8 cellular contexts compared by ENCODE assay signal in the genomic region with DNA sequence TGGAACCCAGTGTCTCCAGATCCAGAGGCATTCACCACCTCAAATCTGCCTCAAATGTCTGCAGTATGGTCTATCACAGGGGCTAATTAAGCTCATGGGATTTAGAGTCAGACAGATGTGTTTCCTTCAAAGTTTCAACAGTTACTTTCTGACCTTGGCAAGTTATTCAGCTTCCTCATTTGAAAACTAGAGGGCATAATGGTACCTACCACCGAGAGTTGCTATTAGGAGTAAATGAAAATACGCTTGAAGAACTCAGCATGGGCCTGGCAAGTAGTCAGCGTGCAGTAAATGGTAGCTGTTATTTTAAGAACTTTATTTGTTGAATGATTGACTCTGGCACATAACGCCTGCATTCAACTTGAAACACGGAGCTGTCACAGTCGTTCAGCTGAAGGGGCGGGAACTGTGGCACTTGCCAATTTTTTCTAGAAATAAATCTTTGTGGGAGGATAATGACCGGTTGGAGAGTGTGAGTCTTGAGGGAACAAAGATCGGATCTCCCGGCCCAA. TPM values are rescaled to one million over a fixed set of nuclear protein-coding genes. Genes with fewer than 3 reads are reported as not detected.
DNase-seq lines count a peak whose midpoint lies in the region; ATAC-seq and TF ChIP-seq lines count a peak whose summit lies in the region.

No MANE protein-coding gene starts in this region.

- no peaks in the 10 kb centered on the region for H3K9me3 ChIP-seq in CD4-positive, CD25-positive, alpha-beta regulatory T cell (ENCODE audit: control insufficient read depth in 2 of 2, low read length in 2 of 2)
- H3K9me3 ChIP-seq in adrenal gland (replicated peaks in 1 of 3) (no peaks in the 10 kb centered on the region), iPS-20b (ENCODE audit: insufficient read depth, low read depth, low read length) (no peaks in the 10 kb centered on the region), spleen (no peaks in the 10 kb centered on the region)

- H3K27me3 Mint-ChIP-seq in CD4-positive, CD25-positive, alpha-beta regulatory T cell = no peaks in the 10 kb centered on the region

- intact Hi-C loops in adrenal gland (cut with DNase I) (no loop called here), spleen (cut with DNase I; ENCODE audit: low total_unique reads) (loop anchor here (10.0 kb wide), 1 partner anchor 54 kb away; no protein-coding TSS in a partner anchor)

- TF ChIP-seq POLR2A in adrenal gland (IDR thresholded peaks at IDR 0.05) (peak in 1 of 2 donors; percentile 41), spleen (IDR thresholded peaks at IDR 0.05) (no peak)

- no peaks in the 10 kb centered on the region for H3K9me3 Mint-ChIP-seq in CD4-positive, CD25-positive, alpha-beta regulatory T cell

- 0 to 2% (median 1%) methylated on average over 7 to 10 of the region's 10 CpGs for WGBS in adrenal gland, 4 donors
- 0% methylated on average over 10 of the region's 10 CpGs for WGBS in spleen, 5 donors

- peak overlapping the region; percentile 95 to 99 (median 99) for H3K27ac Mint-ChIP-seq in CD4-positive, CD25-positive, alpha-beta regulatory T cell

- no peak for TF ChIP-seq CTCF in adrenal gland (IDR thresholded peaks at IDR 0.05)
- peak in 7 of 11 experiments; percentile 13 to 38 (median 26) for TF ChIP-seq CTCF in spleen (IDR thresholded peaks at IDR 0.05 in 8 of 11, conservative IDR thresholded peaks at IDR 0.05 in 3 of 11)

- peak overlapping the region; percentile 98 for H3K9ac ChIP-seq in iPS-20b (ENCODE audit: low read depth, low read length)

- peaks cover 7% of the 10 kb centered on the region for H3K36me3 ChIP-seq in CD4-positive, CD25-positive, alpha-beta regulatory T cell (ENCODE audit: control insufficient read depth, insufficient read depth, low read length)
- H3K36me3 ChIP-seq in adrenal gland (replicated peaks in 1 of 2) (peaks cover 0 to 3% of the 10 kb centered on the region in 2 donors), iPS-20b (ENCODE audit: insufficient read depth, low read depth, low read length) (peaks cover 14% of the 10 kb centered on the region; the same call in 1 of the 2 replicates), spleen (peaks cover 0 to 17% (median 0%) of the 10 kb centered on the region in 6 donors)

- peak overlapping the region; percentile 83 for H3K4me3 ChIP-seq in CD4-positive, CD25-positive, alpha-beta regulatory T cell (ENCODE audit: low read depth, low read length)
- H3K4me3 ChIP-seq in adrenal gland (peak overlapping the region in 3 of 4 donors; percentile 49 to 90 (median 79)), iPS-20b (ENCODE audit: low read length) (peak overlapping the region; percentile 98), spleen (peak overlapping the region; percentile 65 to 99 (median 96))

- peak overlapping the region; percentile 92 for H3K27ac ChIP-seq in CD4-positive, CD25-positive, alpha-beta regulatory T cell (ENCODE audit: insufficient read depth, low read length, poor library complexity, severe bottlenecking)
- H3K27ac ChIP-seq in adrenal gland (peak overlapping the region; percentile 68 to 97 (median 95)), iPS-20b (ENCODE audit: low read length) (peak overlapping the region; percentile 98), spleen (peak overlapping the region; percentile 96 to 100 (median 98))

- peaks cover 18% of the 10 kb centered on the region for H3K36me3 Mint-ChIP-seq in CD4-positive, CD25-positive, alpha-beta regulatory T cell

- peak in 1 of 3 donors; percentile 70 for DNase-seq in CD4-positive, CD25-positive, alpha-beta regulatory T cell
- DNase-seq in NCI-H1694 (lab: John Stamatoyannopoulos, UW) (peak; percentile 9), adrenal gland (peak in 3 of 7 donors; percentile 60 to 80 (median 61)), spleen (no peak), hepatic stellate cell (ENCODE audit: low spot score) (no peak), NCI-H187 treated with DMSO at 0.1 percent for 48 hours (lab: John Stamatoyannopoulos, UW) (no peak)

- no peaks in the 10 kb centered on the region for H3K27me3 ChIP-seq in CD4-positive, CD25-positive, alpha-beta regulatory T cell (ENCODE audit: control insufficient read depth, insufficient read depth, low read length)
- H3K27me3 ChIP-seq in adrenal gland = no peaks in the 10 kb centered on the region
- no peaks in the 10 kb centered on the region for H3K27me3 ChIP-seq in iPS-20b (ENCODE audit: insufficient read depth, low read length)
- H3K27me3 ChIP-seq in spleen (replicated peaks in 1 of 7) = no peaks in the 10 kb centered on the region

- peaks cover 74% of the 10 kb centered on the region for H3K4me1 ChIP-seq in CD4-positive, CD25-positive, alpha-beta regulatory T cell (ENCODE audit: control insufficient read depth, insufficient read depth, low read length, poor library complexity, severe bottlenecking)
- H3K4me1 ChIP-seq in adrenal gland (replicated peaks in 1 of 2) (peaks cover 21 to 61% of the 10 kb centered on the region in 2 donors), iPS-20b (ENCODE audit: insufficient read depth, low read length) (peaks cover 14% of the 10 kb centered on the region), spleen (peaks cover 39 to 89% (median 82%) of the 10 kb centered on the region in 6 donors)

- H3K4me3 Mint-ChIP-seq in CD4-positive, CD25-positive, alpha-beta regulatory T cell = peak overlapping the region; percentile 93 to 100 (median 96)

- peaks cover 34 to 77% (median 52%) of the 10 kb centered on the region in 4 donors for H3K4me1 Mint-ChIP-seq in CD4-positive, CD25-positive, alpha-beta regulatory T cell

- ATAC-seq in CD4-positive, CD25-positive, alpha-beta regulatory T cell (ENCODE audit: low read depth in 2 of 2) = peak; percentile 1 to 6
- peak; percentile 5 for ATAC-seq in GM21390 (IDR thresholded peaks at IDR 0.05; ENCODE audit: unreplicated experiment)

RNA-seq across cellular contexts. Expression of a gene that starts 1.2 kb away (rescaled TPM):
- 322 TPM for total RNA-seq in CD4-positive, CD25-positive, alpha-beta regulatory T cell
- polyA plus RNA-seq in CD4-positive, CD25-positive, alpha-beta regulatory T cell = 100 to 1,000 TPM; 608 to 806 (median 709) TPM
- total RNA-seq in adrenal gland (100 to 1,000 TPM; 167 to 304 (median 217) TPM), spleen (100 to 1,000 TPM; 241 to 608 (median 402) TPM)
- polyA plus RNA-seq in adrenal gland (100 to 1,000 TPM in 1 of 3 donors, 10 to 100 TPM in 2; 59.9 to 234 (median 62.5) TPM), spleen (100 to 1,000 TPM; 124 to 200 (median 182) TPM)

RNA-seq across cellular contexts. Expression of a gene that starts 57.8 kb away (rescaled TPM):
- total RNA-seq in CD4-positive, CD25-positive, alpha-beta regulatory T cell = 44.2 TPM
- polyA plus RNA-seq in CD4-positive, CD25-positive, alpha-beta regulatory T cell = 100 to 1,000 TPM; 173 to 219 (median 201) TPM
- 100 to 1,000 TPM in 2 of 8 donors, 10 to 100 TPM in 6; 72.1 to 112 (median 80.8) TPM for total RNA-seq in adrenal gland
- 100 to 1,000 TPM in 1 of 3 donors, 10 to 100 TPM in 2; 55.3 to 136 (median 59.4) TPM for polyA plus RNA-seq in adrenal gland
- total RNA-seq in spleen = 100 to 1,000 TPM; 180 to 282 (median 214) TPM
- polyA plus RNA-seq in spleen = 10 to 100 TPM; 57.1 to 88.0 (median 86.8) TPM

Comparison
In these comparisons a context has a peak if more than half of its experiments do, and no peak if none do; other contexts are left out.
1. CTCF ChIP-seq: peak in spleen (7 of 11); none in adrenal gland (0 of 6).
2. Peak in every context shown above with its lines, with median percentiles within 50 percentile points of each other: H3K27ac ChIP-seq and H3K4me3 ChIP-seq.